16 cellular contexts compared by ENCODE assay signal in the genomic region with DNA sequence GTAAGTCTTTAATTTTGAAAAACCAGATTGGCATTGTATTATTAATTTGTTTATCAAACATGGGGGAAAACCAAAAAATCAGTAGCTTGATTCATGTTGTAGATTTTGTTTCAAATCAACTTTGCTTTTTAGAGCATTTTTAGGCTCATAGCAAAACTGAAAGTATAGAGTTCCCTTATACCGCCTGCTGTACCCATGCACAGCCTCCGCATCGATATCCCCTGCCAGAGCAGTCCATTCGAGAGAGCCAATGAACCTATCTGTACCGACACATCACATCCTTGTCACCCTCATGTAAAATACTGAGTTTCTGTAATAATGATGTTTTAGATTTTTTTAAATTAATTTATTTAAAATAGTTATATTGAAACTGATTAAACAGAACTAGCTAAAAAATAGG. TPM values are rescaled to one million over a fixed set of nuclear protein-coding genes. Genes with fewer than 3 reads are reported as not detected.
DNase-seq lines count a peak whose midpoint lies in the region; ATAC-seq, FAIRE-seq and TF ChIP-seq lines count a peak whose summit lies in the region.
"Had no signal": no experiment of that assay in that cellular context is flagged by ENCODE, and none has a peak within 500 bp of the region (broad histone marks: within the 10 kb centered on the region; RNA-seq: fewer than 3 reads in every experiment).

No MANE protein-coding gene starts in this region.

- 2% methylated on average over 5 of the region's 5 CpGs for WGBS in GM12878 (ENCODE audit: insufficient coverage, insufficient replicate concordance, low lambda C conversion rate, missing lambda C conversion rate)
- 87 to 93% (median 90%) methylated on average over 5 of the region's 5 CpGs for WGBS in heart left ventricle, 4 donors

- POLR2A ChIA-PET in GM12878 (lab: Charles Lee), result no interaction called here

- TF ChIP-seq POLR2A in GM12878 (IDR thresholded peaks at IDR 0.05; ENCODE audit: low read depth, low read length) (no peak), heart left ventricle (IDR thresholded peaks at IDR 0.05) (no peak)

- no peak for TF ChIP-seq EP300 in GM12878 (IDR thresholded peaks at IDR 0.05; ENCODE audit: borderline replicate concordance in 1 of 2, control insufficient read depth in 1 of 2, low read depth in 2 of 2, low read length in 2 of 2)

- SMC1A ChIA-PET in GM12878 (lab: Charles Lee; ENCODE audit: uncharacterized antibody, unreplicated experiment), result interaction anchor here (0.9 to 1.4 kb wide), 2 partner anchors 10 to 190 kb away, joined by 4 to 7 read pairs; no protein-coding TSS in a partner anchor

- H3K4me1 ChIP-seq in GM12878 (ENCODE audit: control insufficient read depth, insufficient read depth, low read length), result peaks cover 6% of the 10 kb centered on the region
- peaks cover 0 to 25% (median 2%) of the 10 kb centered on the region in 12 donors for H3K4me1 ChIP-seq in heart left ventricle

- BruUV-seq in GM12878 (replicated peaks; lab: Mats Ljungman, UMichigan), result no TSS peak

- CTCF ChIA-PET in GM12878 (lab: Yijun Ruan, JAX), result interaction anchor here (0.9 to 1.3 kb wide), 2 partner anchors 58 to 189 kb away, joined by 4 to 5 read pairs; no protein-coding TSS in a partner anchor

- H3K9ac ChIP-seq in GM12878 (ENCODE audit: control insufficient read depth, insufficient read depth, low read length), result no peak overlapping the region

- peak overlapping the region; percentile 47; the same call in 1 of the 2 replicates for H3K4me2 ChIP-seq in GM12878 (ENCODE audit: control insufficient read depth, insufficient read depth)

- H3K9me3 ChIP-seq in GM12878 (replicated peaks; ENCODE audit: control insufficient read depth, insufficient read depth, low read length) (no peaks in the 10 kb centered on the region), heart left ventricle (no peaks in the 10 kb centered on the region)

- FAIRE-seq in GM12878 (lab: Jason Lieb, UNC), result peak; percentile 56
- FAIRE-seq: colon had no signal

- in situ Hi-C loops in GM12878 (cut with MboI), result no loop called here

- TF ChIP-seq RAD21 in GM12878 (IDR thresholded peaks at IDR 0.05; ENCODE audit: insufficient read depth, low read depth, low read length), result no peak

- H3K79me2 ChIP-seq in GM12878 (ENCODE audit: control insufficient read depth, insufficient read depth, low read length), result no peaks in the 10 kb centered on the region; the same call in 1 of the 2 replicates

- H4K20me1 ChIP-seq in GM12878 (ENCODE audit: control insufficient read depth, insufficient read depth), result no peaks in the 10 kb centered on the region

- peak; percentile 91 for ATAC-seq in GM18511 (IDR thresholded peaks at IDR 0.05; ENCODE audit: unreplicated experiment)
- peak; percentile 74 for ATAC-seq in GM21515 (IDR thresholded peaks at IDR 0.05; ENCODE audit: unreplicated experiment)
- peak; percentile 78 for ATAC-seq in HG03196 (IDR thresholded peaks at IDR 0.05; ENCODE audit: unreplicated experiment)
- peak; percentile 94 for ATAC-seq in GM12878
- no peak for ATAC-seq in heart left ventricle

- H2AFZ ChIP-seq in GM12878 (ENCODE audit: control insufficient read depth, low read depth, low read length), result no peak overlapping the region

- RAD21 ChIA-PET in GM12878 (lab: Charles Lee; ENCODE audit: unreplicated experiment), result no interaction called here

- intact Hi-C loops in GM12878 (cut with micrococcal nuclease; ENCODE audit: unreplicated experiment), result no loop called here
- intact Hi-C loops in heart left ventricle (cut with DNase I), result no loop called here

- H3K36me3 ChIP-seq in GM12878 (ENCODE audit: control insufficient read depth in 2 of 2, insufficient read depth in 2 of 2, low read length in 1 of 2), result peaks cover 12% of the 10 kb centered on the region in 2 experiments
- H3K36me3 ChIP-seq in heart left ventricle, result peaks cover 0 to 98% (median 90%) of the 10 kb centered on the region in 9 donors

- H3K4me3 ChIP-seq in GM12878, result no peak overlapping the region; the same call in 1 of the 2 replicates
- no peak overlapping the region for H3K4me3 ChIP-seq in heart left ventricle

- H3K27ac ChIP-seq in GM12878 (ENCODE audit: control insufficient read depth, insufficient read depth) (peak overlapping the region; percentile 45), heart left ventricle (peak overlapping the region in 1 of 12 donors; percentile 71)

- H3K27me3 ChIP-seq in GM12878 (replicated peaks in 1 of 2; ENCODE audit: control insufficient read depth in 2 of 2, insufficient read depth in 2 of 2, low read length in 1 of 2) (no peaks in the 10 kb centered on the region), heart left ventricle (no peaks in the 10 kb centered on the region)

- DNase-seq in GM12878 (ENCODE audit: low read depth, low spot score), result peak; percentile 15
- DNase-seq in stimulated activated CD4-positive, alpha-beta T cell treated with anti-CD3 and anti-CD28 coated beads, Interleukin-4, amount 100 ng/mL, for 4 hours, result no peak
- DNase-seq in heart left ventricle, result no peak
- no peak for DNase-seq in activated effector memory CD4-positive, alpha-beta T cell treated with anti-CD3 and anti-CD28 coated beads, Interleukin-2, amount 50 U/mL, for 16 hours
- DNase-seq in cerebellar cortex (ENCODE audit: low spot score), result no peak
- DNase-seq: activated gamma-delta T cell treated with Interleukin-2 at 50 U/mL for 16 hours; COR-L47; foreskin melanocyte; left cardiac atrium; NCI-H1436; nucleus accumbens; stimulated activated CD4-positive, alpha-beta T cell treated with anti-CD3 and anti-CD28 coated beads, Interleukin-2, amount 100 ng/mL, for 24 hours had no signal

- TF ChIP-seq CTCF in GM12878 (IDR thresholded peaks at IDR 0.05 in 2 of 3, conservative IDR thresholded peaks at IDR 0.05 in 1 of 3; ENCODE audit: control insufficient read depth in 2 of 3, extremely low read depth in 1 of 3, insufficient read depth in 1 of 3, low read depth in 3 of 3, low read length in 3 of 3) (no peak), heart left ventricle (IDR thresholded peaks at IDR 0.05) (no peak)

TF ChIP-seq in GM12878, 131 proteins besides CTCF, POLR2A, EP300 and RAD21:
- peak; percentile 45; the same call in 1 of the 2 replicates for TF ChIP-seq JUNB (IDR thresholded peaks at IDR 0.05)
- 0 out of 3 replicates have a peak, but pooled peaks of 1 of the 2 experiments have one; percentile 5 for TF ChIP-seq EGR1 (IDR thresholded peaks at IDR 0.05; ENCODE audit: borderline replicate concordance in 1 of 2, low read depth in 2 of 2, low read length in 2 of 2)
- no peak for TF ChIP-seq NFYA (IDR thresholded peaks at IDR 0.05; ENCODE audit: borderline replicate concordance, low read depth, low read length)

RNA-seq across cellular contexts. Expression of a gene that starts 16.2 kb away (rescaled TPM):
- total RNA-seq in GM12878 (2013; cell fraction: nucleolus; rRNA removed), result 0.29 and 0.59 TPM in 2 replicates
- 0.33 and 0.96 TPM in 2 replicates for total RNA-seq in GM12878 (2014; rRNA removed)
- total RNA-seq in GM12878 (2014; rRNA removed; fragmentation: Illumina TruSeq; extraction: Trizol), result 0.18 and 0.23 TPM in 2 replicates
- 0.87 and 1.2 TPM in 2 replicates for total RNA-seq in GM12878 (2021)
- 0.72 TPM for polyA plus RNA-seq in GM12878 (2011; ENCODE audit: low read depth)
- polyA plus RNA-seq in GM12878 (2011; rRNA removed), result 0.06 and 0.19 TPM in 2 replicates
- 0.12 and 0.22 TPM in 2 replicates for polyA plus RNA-seq in GM12878 (2011; cell fraction: cytosol; rRNA removed)
- polyA plus RNA-seq in GM12878 (2011; cell fraction: nucleus; rRNA removed), result 1.3 and 1.8 TPM in 2 replicates
- 1.1 and 1.7 TPM in 2 replicates for polyA plus RNA-seq in GM12878 (2012)
- polyA plus RNA-seq in GM12878 (2014; fragmentation: Illumina TruSeq; extraction: Trizol), result 0.29 TPM in 1 of 2 replicates, not detected in the other
- polyA plus RNA-seq in GM12878 (2014; fragmentation: Nextera tagmentation; extraction: Ambion mirVana), result under 1 TPM in 1 of 2 experiments, not detected in 1; 0.04 TPM
- polyA plus RNA-seq in GM12878 (2014; rRNA removed), result 0.50 and 0.76 TPM in 2 replicates
- polyA plus RNA-seq in GM12878 (2016; fragmentation: Nextera tagmentation; extraction: Ambion mirVana), result under 1 TPM; 0.30 to 0.46 TPM
- polyA minus RNA-seq in GM12878 (2011; rRNA and poly(A)+ RNA removed), result 0.22 and 0.82 TPM in 2 replicates
- polyA minus RNA-seq in GM12878 (2011; cell fraction: cytosol; rRNA and poly(A)+ RNA removed), result 0.27 and 0.42 TPM in 2 replicates
- polyA minus RNA-seq in GM12878 (2011; cell fraction: nucleus; rRNA and poly(A)+ RNA removed), result 0.36 and 0.86 TPM in 2 replicates
- total RNA-seq in heart left ventricle, result 10 to 100 TPM; 13.4 to 50.8 (median 23.3) TPM
- polyA plus RNA-seq in heart left ventricle, result 10 to 100 TPM; 13.1 to 15.0 TPM

Comparison
In these comparisons a context has a peak if more than half of its experiments do, and no peak if none do; other contexts are left out.
1. ATAC-seq: peak in GM18511 (single experiment), GM21515 (single experiment), HG03196 (single experiment) and GM12878 (single experiment); none in heart left ventricle (0 of 4).
2. RNA of a gene that starts 16.2 kb away (total RNA-seq): 13.4 to 50.8 TPM in heart left ventricle; 0.18 to 1.2 TPM in GM12878; every median in the first group is over 4 times any median in the second.